ENCODE assay signal across 9 cellular contexts in the genomic region with DNA sequence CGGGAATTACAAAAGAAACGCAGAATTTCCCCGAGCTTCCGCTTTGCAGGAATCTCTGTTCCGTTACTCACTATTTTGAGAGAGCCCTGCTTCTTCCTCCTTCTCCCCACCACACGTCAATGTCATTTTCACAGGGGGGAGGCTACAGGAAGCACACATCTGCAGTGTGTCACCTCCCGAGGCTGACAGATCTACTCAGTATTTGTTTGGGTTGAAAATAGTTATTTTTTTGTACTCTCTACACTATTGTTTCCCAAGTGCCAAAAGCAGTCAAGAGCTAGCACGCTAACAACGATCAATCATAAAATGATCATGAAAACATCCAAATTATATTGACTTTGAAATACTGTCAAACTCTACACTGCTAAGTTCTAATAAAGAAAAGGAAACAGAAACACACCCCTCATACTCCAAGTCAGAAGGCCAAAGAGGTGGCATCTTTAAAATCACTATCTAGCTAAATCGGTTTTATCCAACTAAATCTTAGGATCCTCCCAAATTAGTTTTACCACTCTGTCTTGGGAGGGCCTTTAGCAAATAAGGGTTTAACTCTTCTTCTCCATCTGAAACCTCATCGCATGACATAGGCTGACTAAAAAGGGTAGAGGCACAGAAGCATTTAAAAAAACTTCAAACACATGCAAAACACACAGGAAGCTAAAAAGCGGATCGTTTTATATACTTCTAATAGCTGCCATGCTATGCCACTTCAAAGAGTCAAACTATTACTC. TPM values are rescaled to one million over a fixed set of nuclear protein-coding genes. Genes with fewer than 3 reads are reported as not detected.
DNase-seq lines count a peak whose midpoint lies in the region; ATAC-seq, FAIRE-seq and TF ChIP-seq lines count a peak whose summit lies in the region.
"Had no signal": no experiment of that assay in that cellular context is flagged by ENCODE, and none has a peak within 500 bp of the region (broad histone marks: within the 10 kb centered on the region; RNA-seq: fewer than 3 reads in every experiment).

No MANE protein-coding gene starts in this region.

- no peak overlapping the region for H3K27ac ChIP-seq in kidney (ENCODE audit: low read depth in 2 of 2, low read length in 2 of 2)

- no peak for FAIRE-seq in kidney (lab: Jason Lieb, UNC)
- FAIRE-seq: A204.1 had no signal

- ATAC-seq in HG03520 (IDR thresholded peaks at IDR 0.05; ENCODE audit: unreplicated experiment), result peak; percentile 90

- peaks cover 8 to 14% of the 10 kb centered on the region in 2 donors for H3K4me1 ChIP-seq in kidney (ENCODE audit: control insufficient read depth in 1 of 2, insufficient read depth in 1 of 2, low read depth in 1 of 2, low read length in 2 of 2)

- intact Hi-C loops in head of caudate nucleus (cut with DNase I) (no loop called here), kidney (cut with DNase I) (no loop called here)

- DNase-seq in activated gamma-delta T cell treated with Interleukin-2 at 50 U/mL for 16 hours (peak; percentile 49), activated gamma-delta T cell (lab: John Stamatoyannopoulos, UW) (no peak), head of caudate nucleus (peak in 35 of 42 donors; percentile 25 to 76 (median 53)), NCI-H2196 (lab: John Stamatoyannopoulos, UW; ENCODE audit: unreplicated experiment) (no peak), kidney (no peak)
- DNase-seq in activated CD4-positive, alpha-beta T cell treated with anti-CD3 and anti-CD28 coated beads, Interleukin-2, amount 50 U/mL, for 1 hour, result peak; percentile 39
- peak; percentile 39 to 46 (median 40) for DNase-seq in stimulated activated CD4-positive, alpha-beta T cell treated with anti-CD3 and anti-CD28 coated beads, TNF-alpha, amount 100 ng/mL, for 24 hours (ENCODE audit: low read depth in 3 of 3)

- H3K9ac ChIP-seq in kidney (ENCODE audit: low read length in 2 of 2), result no peak overlapping the region

- no peaks in the 10 kb centered on the region for H3K36me3 ChIP-seq in kidney (ENCODE audit: control insufficient read depth in 1 of 2, insufficient read depth in 2 of 2, low read length in 2 of 2)

- no peaks in the 10 kb centered on the region for H3K9me3 ChIP-seq in kidney (ENCODE audit: control insufficient read depth in 1 of 2, low read length in 2 of 2)

- no peak overlapping the region for H3K4me3 ChIP-seq in kidney (ENCODE audit: low read length in 2 of 2)

- no peak for TF ChIP-seq CTCF in kidney (IDR thresholded peaks at IDR 0.05; ENCODE audit: borderline replicate concordance, extremely low read depth, insufficient read depth)

RNA-seq across cellular contexts. Expression of a gene that starts 51.8 kb away (rescaled TPM):
- 50.1 TPM for total RNA-seq in kidney
- polyA plus RNA-seq in kidney (ENCODE audit: insufficient read depth, low read depth, low replicate concordance), result 6.4 TPM

Comparison
In these comparisons a context has a peak if more than half of its experiments do, and no peak if none do; other contexts are left out.
1. DNase-seq: peak in activated gamma-delta T cell treated with Interleukin-2 at 50 U/mL for 16 hours (single experiment), activated CD4-positive, alpha-beta T cell treated with anti-CD3 and anti-CD28 coated beads, Interleukin-2, amount 50 U/mL, for 1 hour (single experiment), head of caudate nucleus (35 of 42) and stimulated activated CD4-positive, alpha-beta T cell treated with anti-CD3 and anti-CD28 coated beads, TNF-alpha, amount 100 ng/mL, for 24 hours (3 of 3); none in activated gamma-delta T cell (single experiment), NCI-H2196 (single experiment) and kidney (single experiment).